Comparison of ENCODE assay signal across 1 cellular context in genomic region chr4:2069161-2069971, GRCh38.
TF ChIP-seq lines count a peak whose summit lies in the region.

No MANE protein-coding gene starts in this region.

TF ChIP-seq in K562, 482 proteins besides CTCF, POLR2A, EP300 and RAD21:
- no peak; the same call in 1 of the 2 replicates for TF ChIP-seq VEZF1 (CRISPR knock-in tag; IDR thresholded peaks at IDR 0.05)
- no peak for TF ChIP-seq TAF7 (tag; IDR thresholded peaks at IDR 0.05)
- no peak for TF ChIP-seq DACH1 (IDR thresholded peaks at IDR 0.05; ENCODE audit: partially characterized antibody)
- no peak for TF ChIP-seq ZNF146 (CRISPR knock-in tag; IDR thresholded peaks at IDR 0.05; ENCODE audit: unreplicated experiment)
- TF ChIP-seq POLR2G (IDR thresholded peaks at IDR 0.05; ENCODE audit: low read depth, low read length) = 0 out of 2 replicates have a peak, but pooled peaks have one; percentile 24
- TF ChIP-seq PURB (CRISPR knock-in tag; IDR thresholded peaks at IDR 0.05; ENCODE audit: low read depth) = no peak
- TF ChIP-seq XRCC3 (IDR thresholded peaks at IDR 0.05) = no peak
- TF ChIP-seq ZNF740 (CRISPR knock-in tag; IDR thresholded peaks at IDR 0.05) = no peak
- no peak for TF ChIP-seq ZNF740 (tag; IDR thresholded peaks at IDR 0.05)
